8 cellular contexts compared by ENCODE assay signal in the genomic region with DNA sequence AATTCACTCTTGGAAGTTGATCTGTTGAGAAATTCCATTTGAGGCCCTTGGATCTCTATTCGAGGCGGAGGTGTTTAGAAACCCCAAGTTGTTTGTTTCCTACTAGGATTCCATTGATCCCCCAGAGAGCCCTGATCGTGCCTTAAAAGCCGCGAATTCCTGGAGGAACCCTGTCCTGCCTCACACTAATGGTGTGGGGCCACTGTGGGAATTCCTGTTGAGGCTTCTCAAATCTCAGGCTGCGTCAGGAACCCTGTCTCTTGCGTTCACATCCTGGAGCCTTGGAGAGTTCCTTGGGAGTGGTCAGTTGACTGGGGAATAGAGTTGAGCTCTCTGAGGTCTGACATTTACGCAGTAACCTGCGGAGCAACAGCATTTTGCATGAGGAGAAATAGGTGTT. TPM values are rescaled to one million over a fixed set of nuclear protein-coding genes. Genes with fewer than 3 reads are reported as not detected.
DNase-seq lines count a peak whose midpoint lies in the region; ATAC-seq and TF ChIP-seq lines count a peak whose summit lies in the region.

No MANE protein-coding gene starts in this region.

- no peaks in the 10 kb centered on the region for H3K9me3 Mint-ChIP-seq in activated CD4-positive, alpha-beta T cell treated with anti-CD3 and anti-CD28 coated beads, Interleukin-2, amount 10 ng/mL, durations not matched to agents 7 days and 5 days

- POLR2A ChIA-PET in activated CD4-positive, alpha-beta T cell treated with anti-CD3 and anti-CD28 coated beads, Interleukin-2, amount 10 ng/mL, durations not matched to agents 7 days and 5 days (lab: Charles Lee): no interaction called here

- no peaks in the 10 kb centered on the region for H3K36me3 ChIP-seq in lower lobe of right lung

- TF ChIP-seq CTCF in cardiac fibroblast (IDR thresholded peaks at IDR 0.05; ENCODE audit: low read depth, low read length) (no peak), lower lobe of right lung (IDR thresholded peaks at IDR 0.05) (no peak)

- peaks cover 25% of the 10 kb centered on the region for H3K4me1 Mint-ChIP-seq in activated CD4-positive, alpha-beta T cell treated with anti-CD3 and anti-CD28 coated beads, Interleukin-2, amount 10 ng/mL, durations not matched to agents 7 days and 5 days

- intact Hi-C loops in lower lobe of right lung (cut with DNase I): no loop called here

- peak; percentile 5 to 14 for ATAC-seq in lower lobe of right lung
- no peak for ATAC-seq in GM19328 (IDR thresholded peaks at IDR 0.05; ENCODE audit: unreplicated experiment)

- H3K4me3 ChIP-seq in cardiac fibroblast (replicated peaks in 1 of 2; ENCODE audit: low read depth in 2 of 2, low read length in 2 of 2) (peak overlapping the region; percentile 92 to 97), lower lobe of right lung (peak overlapping the region; percentile 93)

- H3K27me3 Mint-ChIP-seq in activated CD4-positive, alpha-beta T cell treated with anti-CD3 and anti-CD28 coated beads, Interleukin-2, amount 10 ng/mL, durations not matched to agents 7 days and 5 days: peaks cover 56% of the 10 kb centered on the region

- no peak for DNase-seq in activated CD4-positive, alpha-beta T cell treated with anti-CD3 and anti-CD28 coated beads, Interleukin-2, amount 10 ng/mL, durations not matched to agents 7 days and 5 days
- no peak for DNase-seq in activated CD4-positive, alpha-beta T cell treated with anti-CD3 and anti-CD28 coated beads, Interleukin-2, amount 50 U/mL, for 1 hour
- DNase-seq in cardiac fibroblast (ENCODE audit: low read depth in 2 of 2) (peak; percentile 55 to 90), lower lobe of right lung (no peak), stromal cell of bone marrow (ENCODE audit: low read depth) (peak; percentile 76), NCI-H2081 (lab: John Stamatoyannopoulos, UW) (no peak), NCI-H748 treated with DMSO at 0.1 percent for 48 hours (lab: John Stamatoyannopoulos, UW) (no peak)

- peaks cover 15% of the 10 kb centered on the region for H3K4me1 ChIP-seq in lower lobe of right lung

- no peak overlapping the region for H3K27ac Mint-ChIP-seq in activated CD4-positive, alpha-beta T cell treated with anti-CD3 and anti-CD28 coated beads, Interleukin-2, amount 10 ng/mL, durations not matched to agents 7 days and 5 days

- no peaks in the 10 kb centered on the region for H3K36me3 Mint-ChIP-seq in activated CD4-positive, alpha-beta T cell treated with anti-CD3 and anti-CD28 coated beads, Interleukin-2, amount 10 ng/mL, durations not matched to agents 7 days and 5 days (ENCODE audit: low read depth)

- H3K4me3 Mint-ChIP-seq in activated CD4-positive, alpha-beta T cell treated with anti-CD3 and anti-CD28 coated beads, Interleukin-2, amount 10 ng/mL, durations not matched to agents 7 days and 5 days: peak overlapping the region; percentile 84

- CTCF ChIA-PET in activated CD4-positive, alpha-beta T cell treated with anti-CD3 and anti-CD28 coated beads, Interleukin-2, amount 10 ng/mL, durations not matched to agents 7 days and 5 days (lab: Charles Lee): interaction anchor here (1.0 kb wide), 1 partner anchor 10 kb away, joined by 3 read pairs; no protein-coding TSS in a partner anchor

- H3K27me3 ChIP-seq in lower lobe of right lung (ENCODE audit: low read depth): no peaks in the 10 kb centered on the region

- H3K9me3 ChIP-seq in lower lobe of right lung: no peaks in the 10 kb centered on the region

- H3K27ac ChIP-seq in lower lobe of right lung: peak overlapping the region; percentile 76

RNA-seq across cellular contexts. Expression of a gene that starts 1.2 kb away (rescaled TPM):
- total RNA-seq in activated CD4-positive, alpha-beta T cell treated with anti-CD3 and anti-CD28 coated beads, Interleukin-2, amount 10 ng/mL, durations not matched to agents 7 days and 5 days: not detected
- total RNA-seq in lower lobe of right lung: 8.4 TPM

RNA-seq across cellular contexts. Expression of a gene that starts 34.6 kb away (rescaled TPM):
- total RNA-seq in activated CD4-positive, alpha-beta T cell treated with anti-CD3 and anti-CD28 coated beads, Interleukin-2, amount 10 ng/mL, durations not matched to agents 7 days and 5 days: not detected
- total RNA-seq in lower lobe of right lung: 13.4 TPM

Comparison
In these comparisons a context has a peak if more than half of its experiments do, and no peak if none do; other contexts are left out.
1. DNase-seq: peak in cardiac fibroblast (2 of 2) and stromal cell of bone marrow (single experiment); none in activated CD4-positive, alpha-beta T cell treated with anti-CD3 and anti-CD28 coated beads, Interleukin-2, amount 10 ng/mL, durations not matched to agents 7 days and 5 days (single experiment), activated CD4-positive, alpha-beta T cell treated with anti-CD3 and anti-CD28 coated beads, Interleukin-2, amount 50 U/mL, for 1 hour (single experiment), lower lobe of right lung (single experiment), NCI-H2081 (0 of 2) and NCI-H748 treated with DMSO at 0.1 percent for 48 hours (single experiment).
2. RNA of a gene that starts 34.6 kb away (total RNA-seq): 13.4 TPM in lower lobe of right lung (single experiment); not detected in activated CD4-positive, alpha-beta T cell treated with anti-CD3 and anti-CD28 coated beads, Interleukin-2, amount 10 ng/mL, durations not matched to agents 7 days and 5 days; every median in the first group is over 10 times any median in the second.